Comparison of ENCODE assay signal across 16 cellular contexts in genomic region chr11:118443590-118444218, GRCh38. TPM values are rescaled to one million over a fixed set of nuclear protein-coding genes. Genes with fewer than 3 reads are reported as not detected.
A peak's percentile ranks its signal among the peaks of the same experiment; 100 is the strongest.
DNase-seq lines count a peak whose midpoint lies in the region; ATAC-seq, FAIRE-seq and TF ChIP-seq lines count a peak whose summit lies in the region.
"Had no signal": no experiment of that assay in that cellular context is flagged by ENCODE, and none has a peak within 500 bp of the region (broad histone marks: within the 10 kb centered on the region; RNA-seq: fewer than 3 reads in every experiment).

No MANE protein-coding gene starts in this region.

- no peak; a peak in 1 of 6 replicates for TF ChIP-seq CTCF in GM12878 (IDR thresholded peaks at IDR 0.05 in 2 of 3, conservative IDR thresholded peaks at IDR 0.05 in 1 of 3; ENCODE audit: control insufficient read depth in 2 of 3, extremely low read depth in 1 of 3, insufficient read depth in 1 of 3, low read depth in 3 of 3, low read length in 3 of 3)

- TF ChIP-seq POLR2A in GM12878 (IDR thresholded peaks at IDR 0.05; ENCODE audit: low read depth, low read length) = no peak

- no peak for FAIRE-seq in GM12878 (lab: Jason Lieb, UNC)
- FAIRE-seq: frontal cortex, H1 had no signal

- intact Hi-C loops in GM12878 (cut with micrococcal nuclease; ENCODE audit: unreplicated experiment) = no loop called here

- RAD21 ChIA-PET in GM12878 (lab: Charles Lee; ENCODE audit: unreplicated experiment) = interaction anchor here (0.7 to 2.1 kb wide), 5 partner anchors 8 to 43 kb away, joined by 3 to 9 read pairs (median 4); no protein-coding TSS in a partner anchor

- WGBS in GM12878 (ENCODE audit: insufficient coverage, insufficient replicate concordance, low lambda C conversion rate, missing lambda C conversion rate) = 0% methylated on average over 2 of the region's 2 CpGs

- H3K4me1 ChIP-seq in CD4-positive, CD25-positive, alpha-beta regulatory T cell (ENCODE audit: control insufficient read depth, insufficient read depth, low read length, poor library complexity, severe bottlenecking) = peaks cover 92% of the 10 kb centered on the region
- H3K4me1 ChIP-seq in GM12878 (ENCODE audit: control insufficient read depth, insufficient read depth, low read length) = peaks cover 41% of the 10 kb centered on the region

- peak overlapping the region; percentile 51; the same call in 1 of the 2 replicates for H3K9ac ChIP-seq in GM12878 (ENCODE audit: control insufficient read depth, insufficient read depth, low read length)

- peak overlapping the region; percentile 69 to 98 (median 82) for H3K4me3 Mint-ChIP-seq in CD4-positive, CD25-positive, alpha-beta regulatory T cell
- H3K4me3 Mint-ChIP-seq: endodermal cell had no signal

- peaks cover 0 to 2% (median 0%) of the 10 kb centered on the region in 7 donors for H3K9me3 Mint-ChIP-seq in CD4-positive, CD25-positive, alpha-beta regulatory T cell
- H3K9me3 Mint-ChIP-seq: endodermal cell had no signal

- no peak for TF ChIP-seq RAD21 in GM12878 (IDR thresholded peaks at IDR 0.05; ENCODE audit: insufficient read depth, low read depth, low read length)

- no peak overlapping the region for H2AFZ ChIP-seq in GM12878 (ENCODE audit: control insufficient read depth, low read depth, low read length)

- POLR2A ChIA-PET in GM12878 (lab: Charles Lee) = interaction anchor here (0.8 to 1.4 kb wide), 4 partner anchors 8 to 41 kb away, joined by 3 to 6 read pairs (median 4); no protein-coding TSS in a partner anchor

- in situ Hi-C loops in GM12878 (cut with MboI) = no loop called here

- SMC1A ChIA-PET in GM12878 (lab: Charles Lee; ENCODE audit: uncharacterized antibody, unreplicated experiment) = interaction anchor here (1.0 to 1.6 kb wide), 6 partner anchors 8 to 245 kb away, joined by 3 to 7 read pairs (median 4); no protein-coding TSS in a partner anchor

- no TSS peak for BruUV-seq in GM12878 (replicated peaks; lab: Mats Ljungman, UMichigan)

- H3K4me3 ChIP-seq in CD4-positive, CD25-positive, alpha-beta regulatory T cell (ENCODE audit: low read depth, low read length) = peak overlapping the region; percentile 93
- H3K4me3 ChIP-seq in GM12878 = peak overlapping the region; percentile 94

- peak overlapping the region; percentile 70 for H3K27ac ChIP-seq in CD4-positive, CD25-positive, alpha-beta regulatory T cell (ENCODE audit: insufficient read depth, low read length, poor library complexity, severe bottlenecking)
- H3K27ac ChIP-seq in GM12878 (ENCODE audit: control insufficient read depth, insufficient read depth) = peak overlapping the region; percentile 84
- H3K27ac ChIP-seq: brain microvascular endothelial cell had no signal

- peak overlapping the region; percentile 93 for H3K4me2 ChIP-seq in GM12878 (ENCODE audit: control insufficient read depth, insufficient read depth)

- peak; percentile 23 to 33 for ATAC-seq in CD4-positive, CD25-positive, alpha-beta regulatory T cell (ENCODE audit: low read depth in 2 of 2)
- ATAC-seq in GM18517 (IDR thresholded peaks at IDR 0.05; ENCODE audit: unreplicated experiment) (peak; percentile 42), HG03108 (IDR thresholded peaks at IDR 0.05; ENCODE audit: unreplicated experiment) (peak; percentile 46), GM12878 (peak; percentile 69), HG03135 (IDR thresholded peaks at IDR 0.05; ENCODE audit: unreplicated experiment) (no peak), HG03565 (IDR thresholded peaks at IDR 0.05; ENCODE audit: unreplicated experiment) (no peak)

- no peaks in the 10 kb centered on the region for H4K20me1 ChIP-seq in GM12878 (ENCODE audit: control insufficient read depth, insufficient read depth)

- H3K9me3 ChIP-seq in CD4-positive, CD25-positive, alpha-beta regulatory T cell (ENCODE audit: control insufficient read depth in 2 of 2, low read length in 2 of 2) = no peaks in the 10 kb centered on the region
- no peaks in the 10 kb centered on the region for H3K9me3 ChIP-seq in GM12878 (replicated peaks; ENCODE audit: control insufficient read depth, insufficient read depth, low read length)

- H3K27me3 ChIP-seq in CD4-positive, CD25-positive, alpha-beta regulatory T cell (ENCODE audit: control insufficient read depth, insufficient read depth, low read length) = no peaks in the 10 kb centered on the region
- H3K27me3 ChIP-seq in GM12878 (replicated peaks in 1 of 2; ENCODE audit: control insufficient read depth in 2 of 2, insufficient read depth in 2 of 2, low read length in 1 of 2) = no peaks in the 10 kb centered on the region
- H3K27me3 ChIP-seq: brain microvascular endothelial cell had no signal

- CTCF ChIA-PET in GM12878 (lab: Yijun Ruan, JAX) = interaction anchor here (0.6 to 2.5 kb wide), 9 partner anchors 8 to 87 kb away, joined by 3 to 9 read pairs (median 4); partner anchors contain the start of gene TMEM25

- H3K36me3 Mint-ChIP-seq in CD4-positive, CD25-positive, alpha-beta regulatory T cell = peaks cover 39% of the 10 kb centered on the region

- peaks cover 33% of the 10 kb centered on the region for H3K36me3 ChIP-seq in CD4-positive, CD25-positive, alpha-beta regulatory T cell (ENCODE audit: control insufficient read depth, insufficient read depth, low read length)
- H3K36me3 ChIP-seq in GM12878 (ENCODE audit: control insufficient read depth in 2 of 2, insufficient read depth in 2 of 2, low read length in 1 of 2) = peaks cover 0 to 3% of the 10 kb centered on the region in 2 experiments; a peak in 1 of 4 replicates
- H3K36me3 ChIP-seq: brain microvascular endothelial cell had no signal

- no peaks in the 10 kb centered on the region for H3K27me3 Mint-ChIP-seq in CD4-positive, CD25-positive, alpha-beta regulatory T cell

- peak; percentile 52 to 82; a peak in 3 of 4 replicates for TF ChIP-seq EP300 in GM12878 (IDR thresholded peaks at IDR 0.05; ENCODE audit: borderline replicate concordance in 1 of 2, control insufficient read depth in 1 of 2, low read depth in 2 of 2, low read length in 2 of 2)

- peaks cover 79 to 99% (median 91%) of the 10 kb centered on the region in 4 donors for H3K4me1 Mint-ChIP-seq in CD4-positive, CD25-positive, alpha-beta regulatory T cell

- H3K79me2 ChIP-seq in GM12878 (ENCODE audit: control insufficient read depth, insufficient read depth, low read length) = peaks cover 95% of the 10 kb centered on the region

- DNase-seq in CD4-positive, CD25-positive, alpha-beta regulatory T cell = no peak
- peak; percentile 48 for DNase-seq in GM12878 (ENCODE audit: low read depth, low spot score)
- no peak for DNase-seq in NCI-H446 (lab: John Stamatoyannopoulos, UW)
- no peak for DNase-seq in COLO668 (lab: John Stamatoyannopoulos, UW; ENCODE audit: unreplicated experiment)
- DNase-seq: brain microvascular endothelial cell, endodermal cell, NCI-H1105 treated with DMSO at 0.1 percent for 48 hours, NCI-H510A treated with DMSO at 0.1 percent for 48 hours, RPMI8226, T1000 had no signal

- H3K27ac Mint-ChIP-seq in CD4-positive, CD25-positive, alpha-beta regulatory T cell = peak overlapping the region; percentile 14 to 89 (median 26)
- H3K27ac Mint-ChIP-seq: endodermal cell had no signal

TF ChIP-seq in GM12878, 131 proteins besides CTCF, POLR2A, EP300 and RAD21 (continues in another document):
- TF ChIP-seq TCF7 (IDR thresholded peaks at IDR 0.05; ENCODE audit: borderline replicate concordance) (0 out of 2 replicates have a peak, but pooled peaks have one; percentile 21), BHLHE40 (IDR thresholded peaks at IDR 0.05; ENCODE audit: borderline replicate concordance in 1 of 2, low read depth in 2 of 2, low read length in 1 of 2) (no peak), BCL11A (IDR thresholded peaks at IDR 0.05; ENCODE audit: low read depth, low read length) (peak; percentile 77; the same call in 1 of the 2 replicates), NFIC (IDR thresholded peaks at IDR 0.05; ENCODE audit: low read depth, low read length) (peak; percentile 94), LARP7 (IDR thresholded peaks at IDR 0.05) (no peak)

RNA-seq across cellular contexts. Expression of gene KMT2A, which starts 7.4 kb away (rescaled TPM):
- 179 TPM for total RNA-seq in CD4-positive, CD25-positive, alpha-beta regulatory T cell
- 10 to 100 TPM; 12.1 to 19.5 (median 18.2) TPM for polyA plus RNA-seq in CD4-positive, CD25-positive, alpha-beta regulatory T cell
- total RNA-seq in GM12878 (2013; cell fraction: nucleolus; rRNA removed) = 276 and 281 TPM in 2 replicates
- total RNA-seq in GM12878 (2014; rRNA removed) = 24.9 and 25.2 TPM in 2 replicates
- 28.1 and 30.4 TPM in 2 replicates for total RNA-seq in GM12878 (2014; rRNA removed; fragmentation: Illumina TruSeq; extraction: Trizol)
- 52.6 and 56.9 TPM in 2 replicates for total RNA-seq in GM12878 (2021)
- polyA plus RNA-seq in GM12878 (2011; ENCODE audit: low read depth) = 21.9 TPM
- 25.7 and 27.1 TPM in 2 replicates for polyA plus RNA-seq in GM12878 (2011; rRNA removed)
- 27.8 and 30.6 TPM in 2 replicates for polyA plus RNA-seq in GM12878 (2011; cell fraction: cytosol; rRNA removed)
- 106 and 129 TPM in 2 replicates for polyA plus RNA-seq in GM12878 (2011; cell fraction: nucleus; rRNA removed)
- polyA plus RNA-seq in GM12878 (2012) = 24.1 and 29.5 TPM in 2 replicates
- polyA plus RNA-seq in GM12878 (2014; fragmentation: Illumina TruSeq; extraction: Trizol) = 38.6 and 39.0 TPM in 2 replicates
- polyA plus RNA-seq in GM12878 (2014; fragmentation: Nextera tagmentation; extraction: Ambion mirVana) = 1 to 10 TPM; 6.1 to 7.4 TPM
- 25.4 and 28.9 TPM in 2 replicates for polyA plus RNA-seq in GM12878 (2014; rRNA removed)
- polyA plus RNA-seq in GM12878 (2016; fragmentation: Nextera tagmentation; extraction: Ambion mirVana) = 10 to 100 TPM; 11.2 to 12.7 TPM
- polyA minus RNA-seq in GM12878 (2011; rRNA and poly(A)+ RNA removed) = 83.9 and 95.8 TPM in 2 replicates
- 25.9 and 28.2 TPM in 2 replicates for polyA minus RNA-seq in GM12878 (2011; cell fraction: cytosol; rRNA and poly(A)+ RNA removed)
- polyA minus RNA-seq in GM12878 (2011; cell fraction: nucleus; rRNA and poly(A)+ RNA removed) = 103 and 145 TPM in 2 replicates

RNA-seq across cellular contexts. Expression of gene ATP5MG, which starts 42.3 kb away (rescaled TPM):
- total RNA-seq in CD4-positive, CD25-positive, alpha-beta regulatory T cell = 154 TPM
- polyA plus RNA-seq in CD4-positive, CD25-positive, alpha-beta regulatory T cell = 100 to 1,000 TPM; 578 to 706 (median 677) TPM
- 24.1 and 29.2 TPM in 2 replicates for total RNA-seq in GM12878 (2013; cell fraction: nucleolus; rRNA removed)
- total RNA-seq in GM12878 (2014; rRNA removed) = 211 and 295 TPM in 2 replicates
- total RNA-seq in GM12878 (2014; rRNA removed; fragmentation: Illumina TruSeq; extraction: Trizol) = 317 and 321 TPM in 2 replicates
- 316 and 333 TPM in 2 replicates for total RNA-seq in GM12878 (2021)
- 4,287 TPM for polyA plus RNA-seq in GM12878 (2011; ENCODE audit: low read depth)
- 735 and 1,009 TPM in 2 replicates for polyA plus RNA-seq in GM12878 (2011; rRNA removed)
- polyA plus RNA-seq in GM12878 (2011; cell fraction: cytosol; rRNA removed) = 470 and 534 TPM in 2 replicates
- 201 and 214 TPM in 2 replicates for polyA plus RNA-seq in GM12878 (2011; cell fraction: nucleus; rRNA removed)
- polyA plus RNA-seq in GM12878 (2012) = 410 and 516 TPM in 2 replicates
- polyA plus RNA-seq in GM12878 (2014; fragmentation: Illumina TruSeq; extraction: Trizol) = 287 and 299 TPM in 2 replicates
- polyA plus RNA-seq in GM12878 (2014; fragmentation: Nextera tagmentation; extraction: Ambion mirVana) = 1,000 to 10,000 TPM; 2,154 to 2,276 TPM
- 531 and 577 TPM in 2 replicates for polyA plus RNA-seq in GM12878 (2014; rRNA removed)
- polyA plus RNA-seq in GM12878 (2016; fragmentation: Nextera tagmentation; extraction: Ambion mirVana) = 1,000 to 10,000 TPM; 1,057 to 1,150 TPM
- 71.3 and 77.4 TPM in 2 replicates for polyA minus RNA-seq in GM12878 (2011; rRNA and poly(A)+ RNA removed)
- polyA minus RNA-seq in GM12878 (2011; cell fraction: cytosol; rRNA and poly(A)+ RNA removed) = 45.6 and 63.6 TPM in 2 replicates
- 12.3 and 22.5 TPM in 2 replicates for polyA minus RNA-seq in GM12878 (2011; cell fraction: nucleus; rRNA and poly(A)+ RNA removed)

Comparison
In these comparisons a context has a peak if more than half of its experiments do, and no peak if none do; other contexts are left out.
1. ATAC-seq: peak in CD4-positive, CD25-positive, alpha-beta regulatory T cell (2 of 2), GM18517 (single experiment), HG03108 (single experiment) and GM12878 (single experiment); none in HG03135 (single experiment) and HG03565 (single experiment).